ENCODE assay signal across 10 cellular contexts in the genomic region with DNA sequence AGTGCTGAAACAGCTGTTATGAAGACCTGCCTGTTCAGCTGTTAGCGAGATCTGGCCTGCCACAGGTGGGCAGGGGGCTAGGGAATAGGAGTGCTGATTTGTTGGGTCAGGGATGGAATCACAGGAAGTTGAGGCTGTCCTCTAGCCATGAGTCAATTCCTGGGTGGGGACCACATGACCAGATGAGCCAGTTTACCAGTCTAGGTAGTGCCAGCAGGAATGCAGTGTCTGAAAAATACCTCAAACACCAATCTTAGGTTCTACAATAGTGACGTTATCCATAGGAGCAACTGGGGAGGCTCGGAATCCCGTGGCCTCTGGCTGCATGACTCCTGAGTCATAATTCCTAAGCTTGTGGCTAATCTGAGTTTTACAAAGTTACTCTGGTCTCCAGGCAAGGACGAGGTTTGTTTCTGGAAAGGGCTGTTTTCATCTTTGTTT. TPM values are rescaled to one million over a fixed set of nuclear protein-coding genes. Genes with fewer than 3 reads are reported as not detected.
DNase-seq lines count a peak whose midpoint lies in the region; ATAC-seq and TF ChIP-seq lines count a peak whose summit lies in the region.
"Had no signal": no experiment of that assay in that cellular context is flagged by ENCODE, and none has a peak within 500 bp of the region (broad histone marks: within the 10 kb centered on the region; RNA-seq: fewer than 3 reads in every experiment).

No MANE protein-coding gene starts in this region.

- DNase-seq in GM23248 (peak; percentile 94), SW 1271 (lab: John Stamatoyannopoulos, UW) (peak; percentile 79 to 86), fibroblast of villous mesenchyme (ENCODE audit: low read depth) (peak; percentile 65), sigmoid colon (peak; percentile 33), NCI-H2081 (lab: John Stamatoyannopoulos, UW) (no peak), ureter (ENCODE audit: low spot score) (no peak), NCI-H1417 treated with DMSO at 0.1 percent for 48 hours (lab: John Stamatoyannopoulos, UW) (no peak)
- DNase-seq: nephron progenitor cell, T-helper 9 cell had no signal

- peaks cover 21% of the 10 kb centered on the region for H3F3A ChIP-seq in GM23248 (ENCODE audit: insufficient read depth)

- H3K27ac ChIP-seq in GM23248, result peak overlapping the region; percentile 77
- H3K27ac ChIP-seq in sigmoid colon, result peak overlapping the region; percentile 16 to 59 (median 45)

- intact Hi-C loops in sigmoid colon (cut with DNase I), result no loop called here

- H3K4me3 ChIP-seq in GM23248 (no peak overlapping the region), fibroblast of villous mesenchyme (ENCODE audit: low read depth, low read length) (no peak overlapping the region), sigmoid colon (no peak overlapping the region)

- H3K9me2 ChIP-seq in GM23248 (ENCODE audit: insufficient read depth), result no peaks in the 10 kb centered on the region

- H3K36me3 ChIP-seq in GM23248 (ENCODE audit: low read depth) (no peaks in the 10 kb centered on the region), sigmoid colon (peaks cover 0 to 4% (median 0%) of the 10 kb centered on the region in 4 donors)

- peaks cover 17% of the 10 kb centered on the region for H3K4me1 ChIP-seq in GM23248 (ENCODE audit: insufficient read depth)
- H3K4me1 ChIP-seq in sigmoid colon, result peaks cover 0 to 10% (median 2%) of the 10 kb centered on the region in 4 donors

- no peaks in the 10 kb centered on the region for H3K79me2 ChIP-seq in GM23248 (ENCODE audit: insufficient read depth)

- no peak for TF ChIP-seq POLR2A in sigmoid colon (IDR thresholded peaks at IDR 0.05)

- no peak for TF ChIP-seq EP300 in sigmoid colon (IDR thresholded peaks at IDR 0.05)

- H3K4me2 ChIP-seq in GM23248 (ENCODE audit: unreplicated experiment), result peak overlapping the region; percentile 64

- in situ Hi-C loops in GM23248 (cut with MboI), result no loop called here

- H3K9me3 ChIP-seq in GM23248 (ENCODE audit: low read depth) (no peaks in the 10 kb centered on the region), sigmoid colon (no peaks in the 10 kb centered on the region)

- peak overlapping the region; percentile 50; the same call in 1 of the 2 replicates for H3K9ac ChIP-seq in GM23248

- no peaks in the 10 kb centered on the region for H4K20me1 ChIP-seq in GM23248 (ENCODE audit: insufficient read depth)

- 20 to 24% methylated on average over 5 of the region's 5 CpGs for WGBS in GM23248 (ENCODE audit: low coverage in 1 of 2, low lambda C conversion rate in 2 of 2, missing lambda C conversion rate in 2 of 2), 2 experiments
- 83 to 86% methylated on average over 5 of the region's 5 CpGs for WGBS in sigmoid colon, 2 donors

- no peaks in the 10 kb centered on the region for H3K27me3 ChIP-seq in GM23248 (replicated peaks; ENCODE audit: insufficient read depth)
- H3K27me3 ChIP-seq in sigmoid colon, result no peaks in the 10 kb centered on the region

- no peak for TF ChIP-seq CTCF in fibroblast of villous mesenchyme (IDR thresholded peaks at IDR 0.05; ENCODE audit: insufficient read depth, low read depth, low read length)
- TF ChIP-seq CTCF in sigmoid colon (IDR thresholded peaks at IDR 0.05), result no peak

- no peak for ATAC-seq in HG03280 (IDR thresholded peaks at IDR 0.05; ENCODE audit: unreplicated experiment)

- H2AFZ ChIP-seq in GM23248, result peak overlapping the region; percentile 21

RNA-seq across cellular contexts. Expression of a gene that starts 44.9 kb away (rescaled TPM):
- 0.54 TPM in 1 of 2 replicates, not detected in the other for total RNA-seq in GM23248 (2014; rRNA removed; shearing (Covaris generic))
- polyA plus RNA-seq in GM23248 (2016; fragmentation: Nextera tagmentation; extraction: Ambion mirVana), result 0.25 and 0.42 TPM in 2 replicates
- total RNA-seq in fibroblast of villous mesenchyme, result 3.5 and 4.2 TPM in 2 replicates
- total RNA-seq in sigmoid colon, result 10 to 100 TPM; 12.5 to 49.6 (median 13.7) TPM
- 1 to 10 TPM; 1.6 to 4.1 (median 2.4) TPM for polyA plus RNA-seq in sigmoid colon
- total RNA-seq in ureter, result 15.2 TPM

Comparison
In these comparisons a context has a peak if more than half of its experiments do, and no peak if none do; other contexts are left out.
1. DNase-seq: peak in GM23248 (single experiment), SW 1271 (2 of 2), fibroblast of villous mesenchyme (single experiment) and sigmoid colon (single experiment); none in NCI-H2081 (0 of 2), ureter (single experiment) and NCI-H1417 treated with DMSO at 0.1 percent for 48 hours (single experiment).